ENCODE assay signal across 13 cellular contexts in genomic region chr6:137148291-137149076, GRCh38. TPM values are rescaled to one million over a fixed set of nuclear protein-coding genes. Genes with fewer than 3 reads are reported as not detected.
DNase-seq lines count a peak whose midpoint lies in the region; ATAC-seq and TF ChIP-seq lines count a peak whose summit lies in the region.
"Had no signal": no experiment of that assay in that cellular context is flagged by ENCODE, and none has a peak within 500 bp of the region (broad histone marks: within the 10 kb centered on the region; RNA-seq: fewer than 3 reads in every experiment).

No MANE protein-coding gene starts in this region.

- H3K27me3 ChIP-seq in BJ (ENCODE audit: control insufficient read depth, insufficient read depth, low read length) = no peaks in the 10 kb centered on the region
- H3K27me3 ChIP-seq in dorsolateral prefrontal cortex = no peaks in the 10 kb centered on the region
- H3K27me3 ChIP-seq: BLaER1 treated with 17β-estradiol and CSF1 and Interleukin-3, amounts not matched to agents 10 nM and 100 nM; transverse colon had no signal

- no peak for ATAC-seq in GM21529 (IDR thresholded peaks at IDR 0.05; ENCODE audit: unreplicated experiment)
- ATAC-seq in HG02970 (IDR thresholded peaks at IDR 0.05; ENCODE audit: low FRiP score, unreplicated experiment) = no peak

- intact Hi-C loops in dorsolateral prefrontal cortex (cut with DNase I) = no loop called here

- H3K27ac ChIP-seq in dorsolateral prefrontal cortex = peak overlapping the region in 1 of 59 donors; percentile 59
- H3K27ac ChIP-seq: BLaER1 treated with 17β-estradiol and CSF1 and Interleukin-3, amounts not matched to agents 10 nM and 100 nM; transverse colon had no signal

- H3K4me3 ChIP-seq in BJ (ENCODE audit: low read depth, low read length) (no peak overlapping the region), epithelial cell of proximal tubule (ENCODE audit: low read depth, low read length) (no peak overlapping the region), dorsolateral prefrontal cortex (no peak overlapping the region)
- H3K4me3 ChIP-seq: BLaER1 treated with 17β-estradiol and CSF1 and Interleukin-3, amounts not matched to agents 10 nM and 100 nM; transverse colon had no signal

- peak; percentile 6 for DNase-seq in BJ (ENCODE audit: low read depth)
- DNase-seq in NCI-H460 (ENCODE audit: extremely low read depth, low read depth) = peak; percentile 40
- DNase-seq in epithelial cell of proximal tubule (ENCODE audit: low read depth) = peak; percentile 73
- peak; percentile 28 for DNase-seq in non-pigmented ciliary epithelial cell (ENCODE audit: low read depth)
- no peak for DNase-seq in RPMI8226
- no peak for DNase-seq in dorsolateral prefrontal cortex
- DNase-seq: NCI-H187 treated with DMSO at 0.1 percent for 48 hours, T-helper 9 cell, transverse colon had no signal

- POLR2A ChIA-PET in BJ (lab: Charles Lee) = no interaction called here

- no peaks in the 10 kb centered on the region for H3K36me3 ChIP-seq in BJ (ENCODE audit: control insufficient read depth, insufficient read depth, low read length)
- H3K36me3 ChIP-seq: BLaER1 treated with 17β-estradiol and CSF1 and Interleukin-3, amounts not matched to agents 10 nM and 100 nM; transverse colon had no signal

- CTCF ChIA-PET in BJ (lab: Yijun Ruan, JAX) = no interaction called here

- TF ChIP-seq CTCF in BJ (IDR thresholded peaks at IDR 0.05; ENCODE audit: insufficient read depth, low read depth, low read length) = no peak
- TF ChIP-seq CTCF in epithelial cell of proximal tubule (conservative IDR thresholded peaks at IDR 0.05; ENCODE audit: low read depth, low read length) = no peak
- no peak for TF ChIP-seq CTCF in dorsolateral prefrontal cortex (IDR thresholded peaks at IDR 0.05 in 54 of 56, conservative IDR thresholded peaks at IDR 0.05 in 2 of 56; ENCODE audit: low read depth in 1 of 56, partially characterized antibody in 56 of 56)

RNA-seq across cellular contexts. Expression of gene IL22RA2, which starts 25.0 kb away (rescaled TPM):
- polyA plus RNA-seq in BJ (2011; rRNA removed) = not detected in 2 replicates
- not detected in 2 replicates for polyA minus RNA-seq in BJ (2011; rRNA and poly(A)+ RNA removed)
- total RNA-seq in NCI-H460 (2014; rRNA removed; shearing (Covaris generic)) = not detected in 2 replicates
- polyA plus RNA-seq in NCI-H460 (2014; cell fraction: nucleus; rRNA removed) = not detected in 2 replicates
- not detected in 2 replicates for total RNA-seq in epithelial cell of proximal tubule
- total RNA-seq in dorsolateral prefrontal cortex = not detected
- total RNA-seq: dermis microvascular lymphatic vessel endothelial cell had no signal

Comparison
In these comparisons a context has a peak if more than half of its experiments do, and no peak if none do; other contexts are left out.
1. DNase-seq: peak in BJ (single experiment), NCI-H460 (single experiment), epithelial cell of proximal tubule (single experiment) and non-pigmented ciliary epithelial cell (single experiment); none in RPMI8226 (single experiment) and dorsolateral prefrontal cortex (0 of 10).